ENCODE assay signal across 26 cellular contexts in the genomic region with DNA sequence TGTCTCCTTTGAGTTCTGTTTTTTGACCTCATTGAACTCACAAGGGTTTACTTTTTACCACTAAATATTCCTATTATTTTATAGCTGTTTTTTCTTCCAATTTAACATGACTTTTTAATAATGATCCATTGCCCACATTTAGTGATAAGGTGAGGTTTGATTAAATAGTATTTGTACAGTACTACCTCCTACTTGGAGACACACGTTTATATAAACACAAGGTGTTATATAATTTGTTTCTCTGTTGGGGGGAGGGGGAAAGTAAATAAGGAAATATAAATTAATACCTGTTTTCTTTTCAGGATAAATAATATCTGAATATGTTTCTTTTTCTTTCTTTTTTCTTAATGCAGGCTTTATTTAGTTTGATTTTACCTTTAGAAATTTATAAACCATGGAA.
"Had no signal": no experiment of that assay in that cellular context is flagged by ENCODE, and none has a peak within 500 bp of the region (broad histone marks: within the 10 kb centered on the region; RNA-seq: fewer than 3 reads in every experiment).

No MANE protein-coding gene starts in this region.

- H3K36me3 Mint-ChIP-seq: WTC11 had no signal

- H3K27me3 Mint-ChIP-seq: activated CD4-positive, alpha-beta memory T cell treated with anti-CD3 and anti-CD28 coated beads for 36 hours; activated CD4-positive, alpha-beta T cell treated with anti-CD3 and anti-CD28 coated beads, Interleukin-2, amount 10 ng/mL, durations not matched to agents 24 days and 14 days; activated naive CD8-positive, alpha-beta T cell treated with anti-CD3 and anti-CD28 coated beads, Interleukin-2, amount 50 U/mL, for 24 hours had no signal

- H3K4me3 ChIP-seq: ascending aorta, cardiac muscle cell, MG63 had no signal

- H3K27me3 ChIP-seq: ascending aorta, brain microvascular endothelial cell, cardiac muscle cell, MG63 had no signal

- H3K27ac Mint-ChIP-seq: activated CD4-positive, alpha-beta memory T cell treated with anti-CD3 and anti-CD28 coated beads for 36 hours; activated CD4-positive, alpha-beta T cell treated with anti-CD3 and anti-CD28 coated beads, Interleukin-2, amount 10 ng/mL, durations not matched to agents 24 days and 14 days; activated naive CD4-positive, alpha-beta T cell treated with anti-CD3 and anti-CD28 coated beads, Interleukin-2, amount 50 U/mL, for 72 hours; activated naive CD8-positive, alpha-beta T cell treated with anti-CD3 and anti-CD28 coated beads, Interleukin-2, amount 50 U/mL, for 24 hours; T-helper 1 cell treated with Interleukin-12 subunit alpha and Interleukin-12 subunit beta and Interleukin-4 antibody, amounts not matched to agents 30 μg/mL and 1 μg/mL, for 36 hours had no signal

- ATAC-seq: activated naive CD4-positive, alpha-beta T cell treated with anti-CD3 and anti-CD28 coated beads, Interleukin-2, amount 50 U/mL, for 72 hours; activated naive CD8-positive, alpha-beta T cell treated with anti-CD3 and anti-CD28 coated beads, Interleukin-2, amount 50 U/mL, for 24 hours; activated T-cell treated with anti-CD3 and anti-CD28 coated beads, Interleukin-2, amount 50 U/mL, for 4 hours; PC-3; WTC11 had no signal

- H3K27ac ChIP-seq: brain microvascular endothelial cell, cardiac muscle cell had no signal

- H3K4me3 Mint-ChIP-seq: activated CD4-positive, alpha-beta memory T cell treated with anti-CD3 and anti-CD28 coated beads for 36 hours; activated CD4-positive, alpha-beta T cell treated with anti-CD3 and anti-CD28 coated beads, Interleukin-2, amount 10 ng/mL, durations not matched to agents 24 days and 14 days; activated naive CD8-positive, alpha-beta T cell treated with anti-CD3 and anti-CD28 coated beads, Interleukin-2, amount 50 U/mL, for 24 hours; activated T-cell treated with anti-CD3 and anti-CD28 coated beads, Interleukin-2, amount 50 U/mL, for 4 hours; T-helper 1 cell treated with Interleukin-12 subunit alpha and Interleukin-12 subunit beta and Interleukin-4 antibody, amounts not matched to agents 30 μg/mL and 1 μg/mL, for 36 hours; WTC11 had no signal

- H3K36me3 ChIP-seq: brain microvascular endothelial cell, cardiac muscle cell had no signal

- H3K9me3 Mint-ChIP-seq: activated CD4-positive, alpha-beta memory T cell treated with anti-CD3 and anti-CD28 coated beads for 36 hours; activated T-cell treated with anti-CD3 and anti-CD28 coated beads, Interleukin-2, amount 50 U/mL, for 4 hours; WTC11 had no signal

- H3K9me3 ChIP-seq: ascending aorta, MG63 had no signal

- DNase-seq: activated CD4-positive, alpha-beta memory T cell treated with anti-CD3 and anti-CD28 coated beads for 36 hours; activated CD4-positive, alpha-beta T cell treated with anti-CD3 and anti-CD28 coated beads for 1 hour; activated CD4-positive, alpha-beta T cell treated with anti-CD3 and anti-CD28 coated beads, Interleukin-2, amount 10 ng/mL, durations not matched to agents 24 days and 14 days; activated CD8-positive, alpha-beta memory T cell treated with anti-CD3 and anti-CD28 coated beads for 24 hours; activated effector memory CD4-positive, alpha-beta T cell treated with anti-CD3 and anti-CD28 coated beads, Interleukin-2, amount 50 U/mL, for 16 hours; activated naive CD4-positive, alpha-beta T cell treated with Interleukin-2 at 50 U/mL for 16 hours; activated naive CD8-positive, alpha-beta T cell treated with anti-CD3 and anti-CD28 coated beads, Interleukin-2, amount 50 U/mL, for 24 hours; activated T-cell treated with anti-CD3 and anti-CD28 coated beads, Interleukin-2, amount 50 U/mL, for 4 hours; amniotic stem cell; brain microvascular endothelial cell; MG63; NCI-H1105 treated with DMSO at 0.1 percent for 48 hours; NCI-H1436 treated with DMSO at 0.1 percent for 48 hours; NCI-H187; NCI-H2081; NCI-H510A treated with DMSO at 0.1 percent for 48 hours; NCI-H69; NK-92 treated with Interleukin-12 subunit alpha and Interleukin-12 subunit beta, amount 100 ng/mL, for 24 hours; PC-3; SHP77 treated with DMSO at 0.1 percent for 48 hours; T-helper 9 cell had no signal
